In the genomic region with DNA sequence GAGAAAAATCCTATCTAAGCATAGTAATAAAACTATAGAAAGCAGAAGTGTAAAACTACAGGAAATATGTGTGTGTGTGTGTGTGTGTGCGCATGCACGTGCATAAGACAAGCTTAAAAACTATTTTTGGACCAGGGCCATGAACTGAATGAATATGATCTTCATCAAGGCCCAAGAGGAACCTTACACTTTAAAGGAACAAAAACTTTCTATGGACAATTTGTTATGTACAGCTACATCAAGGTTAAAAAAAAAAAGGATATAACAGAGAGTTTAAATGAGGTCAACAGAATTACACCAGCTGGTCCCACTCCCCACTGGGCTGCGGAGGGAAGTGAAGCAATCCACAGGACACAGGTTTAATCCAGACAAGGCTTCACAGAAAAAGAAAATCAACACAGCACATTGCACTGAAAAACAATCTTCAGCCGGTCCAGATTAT, we compare ENCODE assay signal across 10 cellular contexts.
A peak's percentile ranks its signal among the peaks of the same experiment; 100 is the strongest.
DNase-seq lines count a peak whose midpoint lies in the region; ATAC-seq and TF ChIP-seq lines count a peak whose summit lies in the region.
"Had no signal": no experiment of that assay in that cellular context is flagged by ENCODE, and none has a peak within 500 bp of the region (broad histone marks: within the 10 kb centered on the region; RNA-seq: fewer than 3 reads in every experiment).

No MANE protein-coding gene starts in this region.

- intact Hi-C loops in esophagus squamous epithelium (cut with DNase I) (no loop called here), sciatic nerve (cut with DNase I) (no loop called here)

- WGBS in esophagus squamous epithelium, 2 donors: 44 to 49% methylated on average over 4 of the region's 4 CpGs

- H3K27ac ChIP-seq in esophagus squamous epithelium: peak overlapping the region in 3 of 4 donors; percentile 30 to 60 (median 56)

- DNase-seq in GM20000 (ENCODE audit: low spot score) (peak; percentile 2), NCI-H82 (lab: John Stamatoyannopoulos, UW) (peak; percentile 83), esophagus squamous epithelium (lab: John Stamatoyannopoulos, UW) (no peak), sciatic nerve (ENCODE audit: low spot score) (no peak), mesenteric fat pad (ENCODE audit: low spot score) (no peak), globus pallidus (ENCODE audit: low spot score) (no peak), LoVo (ENCODE audit: low spot score) (no peak)
- DNase-seq: activated naive CD8-positive, alpha-beta T cell treated with anti-CD3 and anti-CD28 coated beads, Interleukin-2, amount 10 ng/mL, durations not matched to agents 7 days and 5 days; NCI-H1048 had no signal

- H3K27me3 ChIP-seq in esophagus squamous epithelium: no peaks in the 10 kb centered on the region

- H3K4me1 ChIP-seq in esophagus squamous epithelium: peaks cover 6 to 36% (median 10%) of the 10 kb centered on the region in 3 donors

- no peak for TF ChIP-seq POLR2A in esophagus squamous epithelium (IDR thresholded peaks at IDR 0.05)

- no peaks in the 10 kb centered on the region for H3K9me3 ChIP-seq in esophagus squamous epithelium

- no peak for TF ChIP-seq CTCF in GM20000 (IDR thresholded peaks at IDR 0.05; ENCODE audit: extremely low read depth, missing control alignments)
- TF ChIP-seq CTCF in esophagus squamous epithelium (IDR thresholded peaks at IDR 0.05): no peak

- peak; percentile 87 for ATAC-seq in sciatic nerve
- ATAC-seq in HG03097 (IDR thresholded peaks at IDR 0.05; ENCODE audit: low FRiP score, unreplicated experiment): no peak

- H3K4me3 ChIP-seq in esophagus squamous epithelium: no peak overlapping the region

- H3K36me3 ChIP-seq in esophagus squamous epithelium: no peaks in the 10 kb centered on the region

Comparison
In these comparisons a context has a peak if more than half of its experiments do, and no peak if none do; other contexts are left out.
1. DNase-seq: peak in GM20000 (single experiment) and NCI-H82 (single experiment); none in esophagus squamous epithelium (single experiment), sciatic nerve (single experiment), mesenteric fat pad (single experiment), globus pallidus (single experiment) and LoVo (single experiment).